ENCODE assay signal across 9 cellular contexts in the genomic region with DNA sequence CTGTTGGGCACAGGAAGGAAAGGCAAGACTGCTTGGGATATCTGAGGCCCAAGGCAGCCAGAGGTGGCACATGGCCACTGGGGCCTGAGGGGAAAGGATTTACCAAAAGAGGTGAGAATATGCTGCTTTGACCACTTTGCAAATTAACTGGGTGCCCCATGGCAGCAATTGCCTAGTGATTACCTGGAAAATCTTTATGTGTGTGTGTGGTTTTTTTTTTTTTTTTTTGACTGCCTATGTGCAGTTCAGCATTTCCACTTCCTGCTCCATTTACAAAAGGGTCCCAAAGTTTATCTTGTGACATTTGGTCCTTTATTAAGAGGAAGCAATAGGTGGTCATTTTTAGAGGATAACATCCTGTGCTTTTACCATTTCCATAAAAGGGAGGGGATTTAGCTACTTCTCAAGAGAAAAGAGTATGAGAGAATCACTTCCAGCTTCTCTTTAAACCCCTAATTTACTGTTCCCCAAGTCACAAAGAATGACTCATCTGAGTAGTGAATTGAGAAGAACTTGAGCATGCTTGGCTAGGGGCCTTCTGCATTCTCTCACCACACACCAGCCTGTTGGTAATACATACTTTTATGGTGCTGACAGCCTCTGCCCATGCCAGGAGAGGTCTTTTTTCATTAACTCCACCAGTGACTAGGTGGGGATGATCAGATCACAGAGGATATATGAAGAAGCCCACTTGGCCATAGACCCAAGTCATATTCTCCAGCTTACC. TPM values are rescaled to one million over a fixed set of nuclear protein-coding genes. Genes with fewer than 3 reads are reported as not detected.
DNase-seq lines count a peak whose midpoint lies in the region; ATAC-seq, FAIRE-seq and TF ChIP-seq lines count a peak whose summit lies in the region.
"Had no signal": no experiment of that assay in that cellular context is flagged by ENCODE, and none has a peak within 500 bp of the region (broad histone marks: within the 10 kb centered on the region; RNA-seq: fewer than 3 reads in every experiment).

No MANE protein-coding gene starts in this region.

- CTCF ChIA-PET in activated CD8-positive, alpha-beta T cell treated with anti-CD3 and anti-CD28 coated beads for 36 hours (lab: Charles Lee): interaction anchor here (0.6 to 1.2 kb wide), 2 partner anchors 9 to 213 kb away, joined by 3 read pairs; no protein-coding TSS in a partner anchor

- intact Hi-C loops in activated CD8-positive, alpha-beta T cell treated with anti-CD3 and anti-CD28 coated beads for 36 hours (cut with micrococcal nuclease): no loop called here

- H3F3A ChIP-seq in GM23338 (replicated peaks; ENCODE audit: low read depth): no peaks in the 10 kb centered on the region

- POLR2A ChIA-PET in activated CD8-positive, alpha-beta T cell treated with anti-CD3 and anti-CD28 coated beads for 36 hours (lab: Charles Lee): no interaction called here

- H3K9me3 Mint-ChIP-seq in activated CD8-positive, alpha-beta T cell treated with anti-CD3 and anti-CD28 coated beads for 36 hours: no peaks in the 10 kb centered on the region
- no peaks in the 10 kb centered on the region for H3K9me3 Mint-ChIP-seq in GM23338
- H3K9me3 Mint-ChIP-seq: neural progenitor cell had no signal

- H3K79me2 ChIP-seq in GM23338 (replicated peaks; ENCODE audit: insufficient read depth): no peaks in the 10 kb centered on the region

- H4K20me1 ChIP-seq in GM23338 (replicated peaks; ENCODE audit: insufficient read depth): no peaks in the 10 kb centered on the region

- H3K9me3 ChIP-seq in effector memory CD4-positive, alpha-beta T cell (ENCODE audit: control insufficient read depth, low read length): no peaks in the 10 kb centered on the region

- H3K4me1 ChIP-seq in effector memory CD4-positive, alpha-beta T cell (ENCODE audit: control insufficient read depth, insufficient read depth, low read length, poor library complexity, severe bottlenecking): no peaks in the 10 kb centered on the region
- peaks cover 40% of the 10 kb centered on the region for H3K4me1 ChIP-seq in GM23338 (ENCODE audit: insufficient read depth)

- no peaks in the 10 kb centered on the region for H3K36me3 Mint-ChIP-seq in activated CD8-positive, alpha-beta T cell treated with anti-CD3 and anti-CD28 coated beads for 36 hours (ENCODE audit: low read depth)
- H3K36me3 Mint-ChIP-seq in GM23338 (ENCODE audit: low read depth): no peaks in the 10 kb centered on the region
- H3K36me3 Mint-ChIP-seq: neural progenitor cell had no signal

- no peaks in the 10 kb centered on the region for H3K27me3 ChIP-seq in effector memory CD4-positive, alpha-beta T cell (replicated peaks; ENCODE audit: control insufficient read depth, insufficient read depth, low read length, poor library complexity, severe bottlenecking)
- no peaks in the 10 kb centered on the region for H3K27me3 ChIP-seq in GM23338 (ENCODE audit: insufficient read depth)
- H3K27me3 ChIP-seq: neural progenitor cell had no signal

- no peak for FAIRE-seq in urothelium cell line (lab: Jason Lieb, UNC)

- peak; percentile 13 for DNase-seq in stimulated activated CD4-positive, alpha-beta T cell treated with anti-CD3 and anti-CD28 coated beads, Interleukin-1b, Interleukin-23, amount 100 ng/mL, for 48 hours
- DNase-seq in stimulated activated CD4-positive, alpha-beta T cell treated with anti-CD3 and anti-CD28 coated beads, Interleukin-4, amount 100 ng/mL, for 24 hours: no peak
- DNase-seq in activated CD8-positive, alpha-beta T cell treated with anti-CD3 and anti-CD28 coated beads for 36 hours: peak; percentile 64
- no peak for DNase-seq in effector memory CD4-positive, alpha-beta T cell
- DNase-seq in Kasumi-1 (lab: John Stamatoyannopoulos, UW) (no peak), GM23338 (ENCODE audit: low spot score) (no peak), urothelium cell line (ENCODE audit: low spot score) (no peak)

- no peak overlapping the region for H3K4me3 Mint-ChIP-seq in activated CD8-positive, alpha-beta T cell treated with anti-CD3 and anti-CD28 coated beads for 36 hours
- no peak overlapping the region for H3K4me3 Mint-ChIP-seq in GM23338
- H3K4me3 Mint-ChIP-seq: neural progenitor cell had no signal

- H3K4me1 Mint-ChIP-seq in activated CD8-positive, alpha-beta T cell treated with anti-CD3 and anti-CD28 coated beads for 36 hours (ENCODE audit: low read depth): peaks cover 33% of the 10 kb centered on the region
- H3K4me1 Mint-ChIP-seq in GM23338: peaks cover 56% of the 10 kb centered on the region

- H3K4me3 ChIP-seq in effector memory CD4-positive, alpha-beta T cell (ENCODE audit: insufficient read depth, low read depth, low read length, poor library complexity, severe bottlenecking): no peak overlapping the region
- H3K4me3 ChIP-seq in GM23338: no peak overlapping the region
- H3K4me3 ChIP-seq: neural progenitor cell had no signal

- no peak overlapping the region for H2AFZ ChIP-seq in GM23338
- H2AFZ ChIP-seq: neural progenitor cell had no signal

- no peaks in the 10 kb centered on the region for H3K36me3 ChIP-seq in effector memory CD4-positive, alpha-beta T cell (ENCODE audit: control insufficient read depth, insufficient read depth, low read length)
- no peaks in the 10 kb centered on the region for H3K36me3 ChIP-seq in GM23338 (ENCODE audit: insufficient read depth)
- H3K36me3 ChIP-seq: neural progenitor cell had no signal

- H3K4me2 ChIP-seq in GM23338: no peak overlapping the region
- H3K4me2 ChIP-seq: neural progenitor cell had no signal

- TF ChIP-seq CTCF in activated CD8-positive, alpha-beta T cell treated with anti-CD3 and anti-CD28 coated beads for 36 hours (IDR thresholded peaks at IDR 0.05): no peak
- TF ChIP-seq CTCF in GM23338 (conservative IDR thresholded peaks at IDR 0.05; ENCODE audit: low read depth in 2 of 2): no peak

- H3K27me3 Mint-ChIP-seq in activated CD8-positive, alpha-beta T cell treated with anti-CD3 and anti-CD28 coated beads for 36 hours: peaks cover 4% of the 10 kb centered on the region
- H3K27me3 Mint-ChIP-seq in GM23338 (ENCODE audit: insufficient read depth, low read depth, poor library complexity): no peaks in the 10 kb centered on the region

- no peak overlapping the region for H3K27ac ChIP-seq in effector memory CD4-positive, alpha-beta T cell (ENCODE audit: insufficient read depth, low read length, poor library complexity, severe bottlenecking)
- H3K27ac ChIP-seq in GM23338 (ENCODE audit: low read depth): no peak overlapping the region
- H3K27ac ChIP-seq: neural progenitor cell had no signal

- peak; percentile 82 for ATAC-seq in HG02981 (IDR thresholded peaks at IDR 0.05; ENCODE audit: unreplicated experiment)
- peak; percentile 91 for ATAC-seq in activated CD8-positive, alpha-beta T cell treated with anti-CD3 and anti-CD28 coated beads for 36 hours
- no peak for ATAC-seq in GM23338

- H3K27ac Mint-ChIP-seq in activated CD8-positive, alpha-beta T cell treated with anti-CD3 and anti-CD28 coated beads for 36 hours: peak overlapping the region; percentile 63
- H3K27ac Mint-ChIP-seq in GM23338: no peak overlapping the region
- H3K27ac Mint-ChIP-seq: neural progenitor cell had no signal

- no peaks in the 10 kb centered on the region for H3K9me2 ChIP-seq in GM23338 (ENCODE audit: insufficient read depth)

TF ChIP-seq in GM23338, 12 proteins besides CTCF, POLR2A, EP300 and RAD21 (continues in another document):
- TF ChIP-seq POLR2AphosphoS5 (IDR thresholded peaks at IDR 0.05; ENCODE audit: low read depth): no peak
- no peak for TF ChIP-seq STAT1 (IDR thresholded peaks at IDR 0.05; ENCODE audit: unreplicated experiment)
- TF ChIP-seq, protein P1, sequence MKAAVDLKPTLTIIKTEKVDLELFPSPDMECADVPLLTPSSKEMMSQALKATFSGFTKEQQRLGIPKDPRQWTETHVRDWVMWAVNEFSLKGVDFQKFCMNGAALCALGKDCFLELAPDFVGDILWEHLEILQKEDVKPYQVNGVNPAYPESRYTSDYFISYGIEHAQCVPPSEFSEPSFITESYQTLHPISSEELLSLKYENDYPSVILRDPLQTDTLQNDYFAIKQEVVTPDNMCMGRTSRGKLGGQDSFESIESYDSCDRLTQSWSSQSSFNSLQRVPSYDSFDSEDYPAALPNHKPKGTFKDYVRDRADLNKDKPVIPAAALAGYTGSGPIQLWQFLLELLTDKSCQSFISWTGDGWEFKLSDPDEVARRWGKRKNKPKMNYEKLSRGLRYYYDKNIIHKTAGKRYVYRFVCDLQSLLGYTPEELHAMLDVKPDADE (IDR thresholded peaks at IDR 0.05): no peak
- TF ChIP-seq, protein P2, sequence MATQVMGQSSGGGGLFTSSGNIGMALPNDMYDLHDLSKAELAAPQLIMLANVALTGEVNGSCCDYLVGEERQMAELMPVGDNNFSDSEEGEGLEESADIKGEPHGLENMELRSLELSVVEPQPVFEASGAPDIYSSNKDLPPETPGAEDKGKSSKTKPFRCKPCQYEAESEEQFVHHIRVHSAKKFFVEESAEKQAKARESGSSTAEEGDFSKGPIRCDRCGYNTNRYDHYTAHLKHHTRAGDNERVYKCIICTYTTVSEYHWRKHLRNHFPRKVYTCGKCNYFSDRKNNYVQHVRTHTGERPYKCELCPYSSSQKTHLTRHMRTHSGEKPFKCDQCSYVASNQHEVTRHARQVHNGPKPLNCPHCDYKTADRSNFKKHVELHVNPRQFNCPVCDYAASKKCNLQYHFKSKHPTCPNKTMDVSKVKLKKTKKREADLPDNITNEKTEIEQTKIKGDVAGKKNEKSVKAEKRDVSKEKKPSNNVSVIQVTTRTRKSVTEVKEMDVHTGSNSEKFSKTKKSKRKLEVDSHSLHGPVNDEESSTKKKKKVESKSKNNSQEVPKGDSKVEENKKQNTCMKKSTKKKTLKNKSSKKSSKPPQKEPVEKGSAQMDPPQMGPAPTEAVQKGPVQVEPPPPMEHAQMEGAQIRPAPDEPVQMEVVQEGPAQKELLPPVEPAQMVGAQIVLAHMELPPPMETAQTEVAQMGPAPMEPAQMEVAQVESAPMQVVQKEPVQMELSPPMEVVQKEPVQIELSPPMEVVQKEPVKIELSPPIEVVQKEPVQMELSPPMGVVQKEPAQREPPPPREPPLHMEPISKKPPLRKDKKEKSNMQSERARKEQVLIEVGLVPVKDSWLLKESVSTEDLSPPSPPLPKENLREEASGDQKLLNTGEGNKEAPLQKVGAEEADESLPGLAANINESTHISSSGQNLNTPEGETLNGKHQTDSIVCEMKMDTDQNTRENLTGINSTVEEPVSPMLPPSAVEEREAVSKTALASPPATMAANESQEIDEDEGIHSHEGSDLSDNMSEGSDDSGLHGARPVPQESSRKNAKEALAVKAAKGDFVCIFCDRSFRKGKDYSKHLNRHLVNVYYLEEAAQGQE (IDR thresholded peaks at IDR 0.05; ENCODE audit: unreplicated experiment): no peak

RNA-seq across cellular contexts. Expression of a gene that starts 52.1 kb away (rescaled TPM):
- 1 to 10 TPM; 4.8 to 5.2 TPM for total RNA-seq in activated CD8-positive, alpha-beta T cell treated with anti-CD3 and anti-CD28 coated beads for 36 hours
- 20.1 and 20.6 TPM in 2 replicates for total RNA-seq in GM23338 (2014; rRNA removed; shearing (Covaris generic))
- 5.8 and 5.9 TPM in 2 replicates for polyA plus RNA-seq in GM23338 (2016; fragmentation: Nextera tagmentation; extraction: Ambion mirVana)

Comparison
In these comparisons a context has a peak if more than half of its experiments do, and no peak if none do; other contexts are left out.
1. DNase-seq: peak in stimulated activated CD4-positive, alpha-beta T cell treated with anti-CD3 and anti-CD28 coated beads, Interleukin-1b, Interleukin-23, amount 100 ng/mL, for 48 hours (single experiment) and activated CD8-positive, alpha-beta T cell treated with anti-CD3 and anti-CD28 coated beads for 36 hours (single experiment); none in stimulated activated CD4-positive, alpha-beta T cell treated with anti-CD3 and anti-CD28 coated beads, Interleukin-4, amount 100 ng/mL, for 24 hours (single experiment), effector memory CD4-positive, alpha-beta T cell (0 of 3), Kasumi-1 (0 of 2), GM23338 (single experiment) and urothelium cell line (single experiment).